ENCODE assay signal across 8 cellular contexts in the genomic region with DNA sequence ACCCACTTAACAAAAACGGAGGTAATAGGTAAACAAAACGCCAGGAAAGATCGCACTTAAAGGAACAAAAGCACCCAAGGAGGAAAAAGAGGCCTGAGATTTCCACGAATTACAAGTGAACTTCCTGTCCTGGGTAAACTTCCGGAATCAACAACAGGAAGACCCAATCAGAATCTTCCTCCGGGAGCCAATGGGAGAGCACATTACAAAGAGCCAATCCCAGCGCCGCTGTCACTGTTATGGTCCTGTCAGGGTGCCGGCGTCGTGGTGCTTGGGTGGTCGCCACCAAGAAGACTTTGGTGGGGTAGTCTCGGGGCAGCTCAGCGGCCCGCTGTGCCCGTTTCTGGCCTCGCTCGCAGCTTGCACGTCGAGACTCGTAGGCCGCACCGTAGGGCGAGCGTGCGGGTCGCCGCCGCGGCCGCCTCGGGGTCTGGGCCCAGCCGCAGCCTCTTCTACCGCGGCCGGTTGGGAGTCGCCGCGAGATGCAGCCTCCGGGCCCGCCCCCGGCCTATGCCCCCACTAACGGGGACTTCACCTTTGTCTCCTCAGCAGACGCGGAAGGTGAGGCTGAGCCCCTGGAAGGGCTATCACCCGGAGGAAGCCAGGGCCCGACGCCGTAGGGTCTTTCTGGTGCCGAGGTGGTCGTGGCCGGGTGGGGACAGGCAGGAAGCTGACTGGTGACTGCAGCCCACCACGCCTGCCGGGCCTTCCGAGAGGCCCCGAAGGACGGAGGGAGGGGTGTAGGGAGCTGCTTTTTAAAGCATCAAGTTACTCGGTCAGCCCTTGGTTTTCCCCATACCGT. TPM values are rescaled to one million over a fixed set of nuclear protein-coding genes. Genes with fewer than 3 reads are reported as not detected.
A peak's percentile ranks its signal among the peaks of the same experiment; 100 is the strongest.
DNase-seq lines count a peak whose midpoint lies in the region; ATAC-seq and TF ChIP-seq lines count a peak whose summit lies in the region.

A gene (plus strand): TSS at position 231 of the 802 bp plus-strand sequence. CDS start 252 bp downstream, at position 483.

- peak; percentile 97 for ATAC-seq in HG02571 (IDR thresholded peaks at IDR 0.05; ENCODE audit: unreplicated experiment)

- no peaks in the 10 kb centered on the region for H4K20me1 ChIP-seq in SK-N-SH (ENCODE audit: insufficient read depth)

- peaks cover 6 to 13% of the 10 kb centered on the region in 2 experiments for H3K36me3 ChIP-seq in SK-N-SH (replicated peaks in 1 of 2; ENCODE audit: control insufficient read depth in 1 of 2, insufficient read depth in 2 of 2, low read length in 1 of 2)

- H3K4me1 ChIP-seq in SK-N-SH (ENCODE audit: control insufficient read depth in 1 of 2, insufficient read depth in 2 of 2, low read depth in 1 of 2, low read length in 1 of 2), result peaks cover 0 to 3% of the 10 kb centered on the region in 2 experiments; a peak in 1 of 4 replicates

- peak within 1 kb of the TSS; percentile 87 for H3K4me2 ChIP-seq in SK-N-SH

- peaks cover 53% of the 10 kb centered on the region for H3K79me2 ChIP-seq in SK-N-SH (ENCODE audit: insufficient read depth)

- no peak for TF ChIP-seq RAD21 in SK-N-SH (IDR thresholded peaks at IDR 0.05; ENCODE audit: low read length)

- H3K4me3 ChIP-seq in SK-N-SH (ENCODE audit: low read depth in 2 of 2, low read length in 1 of 2), result peak within 1 kb of the TSS; percentile 90

- CTCF ChIA-PET in SK-N-SH (lab: Yijun Ruan, JAX), result interaction anchor here (0.5 to 1.2 kb wide), 2 partner anchors 13 to 38 kb away, joined by 3 read pairs; no protein-coding TSS in a partner anchor

- H3K9me2 ChIP-seq in SK-N-SH, result no peaks in the 10 kb centered on the region

- WGBS in SK-N-SH (ENCODE audit: low lambda C conversion rate), result under 1% methylated on average over 36 of the region's 59 CpGs

- peak within 1 kb of the TSS; percentile 97 for H2AFZ ChIP-seq in SK-N-SH (ENCODE audit: low read depth)

- H3K27ac ChIP-seq in SK-N-SH (ENCODE audit: low read depth in 2 of 2, low read length in 1 of 2) (peak within 1 kb of the TSS; percentile 66 to 70), temporal lobe (ENCODE audit: low read depth, low read length) (peak within 1 kb of the TSS; percentile 84)

- TF ChIP-seq EP300 in SK-N-SH (IDR thresholded peaks at IDR 0.05; ENCODE audit: borderline replicate concordance in 1 of 2, low read depth in 1 of 2, low read length in 1 of 2), result no peak; a peak in 1 of 4 replicates

- H3K9me3 ChIP-seq in SK-N-SH, result no peaks in the 10 kb centered on the region

- no peaks in the 10 kb centered on the region for H3K27me3 ChIP-seq in SK-N-SH (ENCODE audit: insufficient read depth)

- TF ChIP-seq CTCF in SK-N-SH (IDR thresholded peaks at IDR 0.05), result no peak

- DNase-seq in GM04504 (ENCODE audit: low read depth) (peak; percentile 84), NCI-H1048 (lab: John Stamatoyannopoulos, UW) (peak; percentile 62), SK-N-SH (peak; percentile 100), glomerular endothelial cell (ENCODE audit: extremely low read depth, low read depth, low spot score) (peak; percentile 76), occipital lobe (lab: John Stamatoyannopoulos, UW) (peak; percentile 84)
- DNase-seq in activated naive CD4-positive, alpha-beta T cell treated with anti-CD3 and anti-CD28 coated beads, Interleukin-2, amount 50 U/mL, for 16 hours, result peak; percentile 85

- no peaks in the 10 kb centered on the region for H3F3A ChIP-seq in SK-N-SH (replicated peaks; ENCODE audit: insufficient read depth)

- POLR2A ChIA-PET in SK-N-SH (lab: Yijun Ruan, JAX), result interaction anchor here (1.2 kb wide), 1 partner anchor 112 kb away, joined by 5 read pairs; a partner anchor contains a TSS

- peak within 1 kb of the TSS; percentile 88 for H3K9ac ChIP-seq in SK-N-SH

TF ChIP-seq in SK-N-SH, 30 proteins besides CTCF, POLR2A, EP300 and RAD21 (continues in another document):
- TF ChIP-seq JUND (IDR thresholded peaks at IDR 0.05), result no peak
- no peak for TF ChIP-seq MEF2A (IDR thresholded peaks at IDR 0.05; ENCODE audit: borderline replicate concordance, low read depth)
- no peak for TF ChIP-seq NRF1 (IDR thresholded peaks at IDR 0.05; ENCODE audit: low read depth, low read length)
- TF ChIP-seq GATA2 (CRISPR knock-in tag; IDR thresholded peaks at IDR 0.05), result no peak
- no peak for TF ChIP-seq RFX5 (IDR thresholded peaks at IDR 0.05; ENCODE audit: low read length)
- TF ChIP-seq, protein P1, sequence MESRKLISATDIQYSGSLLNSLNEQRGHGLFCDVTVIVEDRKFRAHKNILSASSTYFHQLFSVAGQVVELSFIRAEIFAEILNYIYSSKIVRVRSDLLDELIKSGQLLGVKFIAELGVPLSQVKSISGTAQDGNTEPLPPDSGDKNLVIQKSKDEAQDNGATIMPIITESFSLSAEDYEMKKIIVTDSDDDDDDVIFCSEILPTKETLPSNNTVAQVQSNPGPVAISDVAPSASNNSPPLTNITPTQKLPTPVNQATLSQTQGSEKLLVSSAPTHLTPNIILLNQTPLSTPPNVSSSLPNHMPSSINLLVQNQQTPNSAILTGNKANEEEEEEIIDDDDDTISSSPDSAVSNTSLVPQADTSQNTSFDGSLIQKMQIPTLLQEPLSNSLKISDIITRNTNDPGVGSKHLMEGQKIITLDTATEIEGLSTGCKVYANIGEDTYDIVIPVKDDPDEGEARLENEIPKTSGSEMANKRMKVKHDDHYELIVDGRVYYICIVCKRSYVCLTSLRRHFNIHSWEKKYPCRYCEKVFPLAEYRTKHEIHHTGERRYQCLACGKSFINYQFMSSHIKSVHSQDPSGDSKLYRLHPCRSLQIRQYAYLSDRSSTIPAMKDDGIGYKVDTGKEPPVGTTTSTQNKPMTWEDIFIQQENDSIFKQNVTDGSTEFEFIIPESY (IDR thresholded peaks at IDR 0.05; ENCODE audit: borderline replicate concordance, low read depth), result no peak
- TF ChIP-seq RXRA (IDR thresholded peaks at IDR 0.05; ENCODE audit: borderline replicate concordance, low read depth), result no peak
- TF ChIP-seq SMC3 (IDR thresholded peaks at IDR 0.05; ENCODE audit: low read depth, low read length), result no peak
- no peak for TF ChIP-seq FOXM1 (IDR thresholded peaks at IDR 0.05; ENCODE audit: low read depth)
- TF ChIP-seq YY1 (IDR thresholded peaks at IDR 0.05; ENCODE audit: low read depth), result no peak
- no peak for TF ChIP-seq TCF12 (IDR thresholded peaks at IDR 0.05)
- TF ChIP-seq POLR2AphosphoS5 (IDR thresholded peaks at IDR 0.05; ENCODE audit: low read depth, low read length), result peak; percentile 95
- TF ChIP-seq FOSL2 (IDR thresholded peaks at IDR 0.05; ENCODE audit: borderline replicate concordance, low read depth), result no peak
- TF ChIP-seq, protein P2, sequence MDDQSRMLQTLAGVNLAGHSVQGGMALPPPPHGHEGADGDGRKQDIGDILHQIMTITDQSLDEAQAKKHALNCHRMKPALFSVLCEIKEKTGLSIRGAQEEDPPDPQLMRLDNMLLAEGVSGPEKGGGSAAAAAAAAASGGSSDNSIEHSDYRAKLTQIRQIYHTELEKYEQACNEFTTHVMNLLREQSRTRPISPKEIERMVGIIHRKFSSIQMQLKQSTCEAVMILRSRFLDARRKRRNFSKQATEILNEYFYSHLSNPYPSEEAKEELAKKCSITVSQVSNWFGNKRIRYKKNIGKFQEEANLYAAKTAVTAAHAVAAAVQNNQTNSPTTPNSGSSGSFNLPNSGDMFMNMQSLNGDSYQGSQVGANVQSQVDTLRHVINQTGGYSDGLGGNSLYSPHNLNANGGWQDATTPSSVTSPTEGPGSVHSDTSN (IDR thresholded peaks at IDR 0.05), result no peak
- TF ChIP-seq TEAD4 (IDR thresholded peaks at IDR 0.05; ENCODE audit: borderline replicate concordance, insufficient read depth), result no peak
- TF ChIP-seq, protein P3, sequence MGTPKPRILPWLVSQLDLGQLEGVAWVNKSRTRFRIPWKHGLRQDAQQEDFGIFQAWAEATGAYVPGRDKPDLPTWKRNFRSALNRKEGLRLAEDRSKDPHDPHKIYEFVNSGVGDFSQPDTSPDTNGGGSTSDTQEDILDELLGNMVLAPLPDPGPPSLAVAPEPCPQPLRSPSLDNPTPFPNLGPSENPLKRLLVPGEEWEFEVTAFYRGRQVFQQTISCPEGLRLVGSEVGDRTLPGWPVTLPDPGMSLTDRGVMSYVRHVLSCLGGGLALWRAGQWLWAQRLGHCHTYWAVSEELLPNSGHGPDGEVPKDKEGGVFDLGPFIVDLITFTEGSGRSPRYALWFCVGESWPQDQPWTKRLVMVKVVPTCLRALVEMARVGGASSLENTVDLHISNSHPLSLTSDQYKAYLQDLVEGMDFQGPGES (IDR thresholded peaks at IDR 0.05; ENCODE audit: low read depth, low read length), result peak; percentile 54
- peak; percentile 93 for TF ChIP-seq GABPA (IDR thresholded peaks at IDR 0.05; ENCODE audit: low read depth)
- TF ChIP-seq EZH2phosphoT487 (IDR thresholded peaks at IDR 0.05; ENCODE audit: borderline replicate concordance, low read depth), result no peak
- TF ChIP-seq NFIC (IDR thresholded peaks at IDR 0.05; ENCODE audit: borderline replicate concordance), result no peak

RNA-seq across cellular contexts. Expression of the gene that starts here (rescaled TPM):
- polyA plus RNA-seq in SK-N-SH (2012; rRNA removed), result 3.2 and 3.5 TPM in 2 replicates
- 7.2 and 11.8 TPM in 2 replicates for polyA plus RNA-seq in SK-N-SH (2012; cell fraction: cytosol; rRNA removed)
- 2.3 and 5.0 TPM in 2 replicates for polyA plus RNA-seq in SK-N-SH (2012; cell fraction: nucleus; rRNA removed)
- total RNA-seq in glomerular endothelial cell (16.0 and 17.3 TPM in 2 replicates), occipital lobe (46.8 TPM), temporal lobe (26.3 TPM)

Comparison
In these comparisons a context has a peak if more than half of its experiments do, and no peak if none do; other contexts are left out.
1. Peak in every context shown above with its lines: DNase-seq, ATAC-seq, H3K4me3 ChIP-seq and H3K27ac ChIP-seq.